ENCODE assay signal across 8 cellular contexts in genomic region chr20:23350855-23351838, GRCh38. TPM values are rescaled to one million over a fixed set of nuclear protein-coding genes. Genes with fewer than 3 reads are reported as not detected.
A peak's percentile ranks its signal among the peaks of the same experiment; 100 is the strongest.
DNase-seq lines count a peak whose midpoint lies in the region; ATAC-seq, FAIRE-seq and TF ChIP-seq lines count a peak whose summit lies in the region.

No MANE protein-coding gene starts in this region.

- H3K9me3 Mint-ChIP-seq in CD14-positive monocyte (no peaks in the 10 kb centered on the region), type B pancreatic cell (no peaks in the 10 kb centered on the region)

- peak overlapping the region; percentile 85 for H3K27ac ChIP-seq in foreskin keratinocyte
- H3K27ac ChIP-seq in osteoblast (ENCODE audit: low read depth, low read length), result peak overlapping the region; percentile 98

- H3K4me3 Mint-ChIP-seq in CD14-positive monocyte, result peak overlapping the region; percentile 83 to 92
- H3K4me3 Mint-ChIP-seq in type B pancreatic cell, result peak overlapping the region; percentile 100

- H3K4me1 ChIP-seq in foreskin keratinocyte, result peaks cover 11% of the 10 kb centered on the region
- peaks cover 13% of the 10 kb centered on the region for H3K4me1 ChIP-seq in osteoblast (ENCODE audit: insufficient read depth, low read length)

- peak overlapping the region; percentile 84 for H3K4me2 ChIP-seq in osteoblast (ENCODE audit: insufficient read depth, low read length)

- peak; percentile 23 for ATAC-seq in GM19372 (IDR thresholded peaks at IDR 0.05; ENCODE audit: low read depth, unreplicated experiment)
- peak; percentile 26 for ATAC-seq in HG03442 (IDR thresholded peaks at IDR 0.05; ENCODE audit: unreplicated experiment)
- ATAC-seq in foreskin keratinocyte, result peak; percentile 23

- no peaks in the 10 kb centered on the region for H3K9me3 ChIP-seq in osteoblast (ENCODE audit: low read depth, low read length)

- peak overlapping the region; percentile 78 for H2AFZ ChIP-seq in osteoblast (ENCODE audit: low read length)

- peaks cover 7% of the 10 kb centered on the region for H3K36me3 ChIP-seq in osteoblast (ENCODE audit: insufficient read depth, low read length)

- peaks cover 13 to 20% of the 10 kb centered on the region in 2 donors for H3K36me3 Mint-ChIP-seq in CD14-positive monocyte
- peaks cover 8% of the 10 kb centered on the region for H3K36me3 Mint-ChIP-seq in type B pancreatic cell

- peaks cover 22% of the 10 kb centered on the region for H3K4me1 Mint-ChIP-seq in CD14-positive monocyte
- H3K4me1 Mint-ChIP-seq in type B pancreatic cell (ENCODE audit: unreplicated experiment), result peaks cover 28% of the 10 kb centered on the region

- H4K20me1 ChIP-seq in osteoblast (ENCODE audit: insufficient read depth, low read length), result peaks cover 3% of the 10 kb centered on the region

- intact Hi-C loops in CD14-positive monocyte (cut with micrococcal nuclease), result loop anchor here in 1 of 2 donors (1.0 to 2.0 kb wide), 2 partner anchors 7 to 14 kb away; no protein-coding TSS in a partner anchor

- H3K27me3 ChIP-seq in foreskin keratinocyte (no peaks in the 10 kb centered on the region), osteoblast (ENCODE audit: insufficient read depth, low read length) (no peaks in the 10 kb centered on the region)

- TF ChIP-seq CTCF in CD14-positive monocyte (IDR thresholded peaks at IDR 0.05) (no peak), foreskin keratinocyte (conservative IDR thresholded peaks at IDR 0.05) (no peak), osteoblast (IDR thresholded peaks at IDR 0.05; ENCODE audit: extremely low read depth, low read depth, low read length) (no peak), type B pancreatic cell (conservative IDR thresholded peaks at IDR 0.05) (no peak)

- H3K27me3 Mint-ChIP-seq in CD14-positive monocyte (ENCODE audit: low read depth in 3 of 3) (no peaks in the 10 kb centered on the region), type B pancreatic cell (no peaks in the 10 kb centered on the region)

- H3K27ac Mint-ChIP-seq in CD14-positive monocyte (peak overlapping the region; percentile 91 to 100 (median 100)), type B pancreatic cell (peak overlapping the region; percentile 94)

- no peak for FAIRE-seq in RCC 7860 (lab: Jason Lieb, UNC)

- peak overlapping the region; percentile 93 for H3K4me3 ChIP-seq in osteoblast (ENCODE audit: insufficient read depth, low read length)

- DNase-seq in CD14-positive monocyte (ENCODE audit: low spot score) (no peak), RCC 7860 (ENCODE audit: low spot score) (peak; percentile 14), foreskin keratinocyte (peak in 1 of 2 donors; percentile 52), osteoblast (ENCODE audit: insufficient read length, low spot score, missing footprints) (peak; percentile 83), type B pancreatic cell (ENCODE audit: extremely low spot score, unreplicated experiment) (no peak)
- peak; percentile 44 for DNase-seq in activated effector memory CD4-positive, alpha-beta T cell treated with Interleukin-2 at 50 U/mL for 16 hours

- H3K79me2 ChIP-seq in osteoblast (ENCODE audit: insufficient read depth, low read length), result peaks cover 45% of the 10 kb centered on the region

RNA-seq across cellular contexts. Expression of gene NXT1, which starts 0.6 kb away (rescaled TPM):
- polyA plus RNA-seq in CD14-positive monocyte, result 10 to 100 TPM; 37.8 to 39.4 TPM
- 41.5 and 47.4 TPM in 2 replicates for total RNA-seq in foreskin keratinocyte
- polyA plus RNA-seq in foreskin keratinocyte, result 52.2 and 58.5 TPM in 2 replicates
- 12.7 and 18.5 TPM in 2 replicates for total RNA-seq in osteoblast
- total RNA-seq in type B pancreatic cell (ENCODE audit: low replicate concordance), result 22.3 and 25.7 TPM in 2 replicates

RNA-seq across cellular contexts. Expression of gene GZF1, which starts 10.8 kb away (rescaled TPM):
- 1 to 10 TPM; 5.5 to 7.0 TPM for polyA plus RNA-seq in CD14-positive monocyte
- 8.5 and 9.5 TPM in 2 replicates for total RNA-seq in foreskin keratinocyte
- 3.1 and 3.5 TPM in 2 replicates for polyA plus RNA-seq in foreskin keratinocyte
- total RNA-seq in osteoblast, result 13.0 and 14.5 TPM in 2 replicates
- 13.4 and 14.4 TPM in 2 replicates for total RNA-seq in type B pancreatic cell (ENCODE audit: low replicate concordance)

Comparison
In these comparisons a context has a peak if more than half of its experiments do, and no peak if none do; other contexts are left out.
1. DNase-seq: peak in RCC 7860 (single experiment), activated effector memory CD4-positive, alpha-beta T cell treated with Interleukin-2 at 50 U/mL for 16 hours (single experiment) and osteoblast (single experiment); none in CD14-positive monocyte (single experiment) and type B pancreatic cell (single experiment).
2. Peak in every context shown above with its lines, with median percentiles within 50 percentile points of each other: ATAC-seq.